Comparison of ENCODE assay signal across 20 cellular contexts in the genomic region with DNA sequence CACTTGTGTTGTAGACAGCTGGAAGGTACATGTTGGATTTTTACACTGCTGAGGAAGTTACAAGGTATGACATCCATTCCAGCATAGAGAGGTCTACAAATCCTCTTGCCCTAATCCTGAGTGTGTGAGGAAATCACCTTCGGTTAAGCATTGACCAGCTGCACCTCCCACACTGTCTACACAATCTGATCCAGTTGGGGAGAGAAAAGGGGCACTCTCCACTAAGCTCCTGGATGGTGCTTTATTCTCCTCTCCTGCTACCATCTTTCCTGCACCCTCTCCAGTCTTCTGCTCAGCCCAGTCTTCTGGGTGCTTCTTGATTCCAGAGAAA. TPM values are rescaled to one million over a fixed set of nuclear protein-coding genes. Genes with fewer than 3 reads are reported as not detected.
DNase-seq lines count a peak whose midpoint lies in the region; ATAC-seq and TF ChIP-seq lines count a peak whose summit lies in the region.
"Had no signal": no experiment of that assay in that cellular context is flagged by ENCODE, and none has a peak within 500 bp of the region (broad histone marks: within the 10 kb centered on the region; RNA-seq: fewer than 3 reads in every experiment).

A gene (minus strand): TSS at position 48 of the 331 bp plus-strand sequence. CDS start 9,541 bp downstream, outside the sequence.

- H3K36me3 ChIP-seq in RWPE2 (ENCODE audit: low read depth) (no peaks in the 10 kb centered on the region), hepatocyte (replicated peaks; ENCODE audit: insufficient read depth, low read depth) (no peaks in the 10 kb centered on the region)
- H3K36me3 ChIP-seq: BE2C had no signal

- H3K4me3 ChIP-seq in RWPE2 (ENCODE audit: severe bottlenecking) (no peak within 1 kb of the TSS), hepatocyte (no peak within 1 kb of the TSS)

- DNase-seq in activated CD8-positive, alpha-beta T cell treated with anti-CD3 and anti-CD28 coated beads, Interleukin-2, amount 10 ng/mL, durations not matched to agents 7 days and 5 days = no peak
- no peak for DNase-seq in activated CD8-positive, alpha-beta T cell treated with anti-CD3 and anti-CD28 coated beads for 36 hours
- DNase-seq in RWPE2 (ENCODE audit: low spot score) = no peak
- no peak for DNase-seq in hepatocyte (ENCODE audit: low spot score)
- DNase-seq in head of caudate nucleus = no peak
- DNase-seq in activated CD4-positive, alpha-beta T cell treated with anti-CD3 and anti-CD28 coated beads, Interleukin-2, amount 50 U/mL, for 48 hours = no peak
- no peak for DNase-seq in GM19240 (ENCODE audit: insufficient read length, low spot score)
- DNase-seq: BE2C, GF-D8, NCI-H1694 treated with DMSO at 0.1 percent for 48 hours, NCI-H510A, NCI-H748 treated with DMSO at 0.1 percent for 48 hours had no signal

- peak within 1 kb of the TSS; percentile 23 for H3K4me2 ChIP-seq in hepatocyte

- H3K79me2 ChIP-seq in hepatocyte = no peaks in the 10 kb centered on the region

- H3K9me2 ChIP-seq in hepatocyte (replicated peaks; ENCODE audit: insufficient read depth) = no peaks in the 10 kb centered on the region

- peak within 1 kb of the TSS; percentile 18 for H3K27ac Mint-ChIP-seq in activated CD8-positive, alpha-beta T cell treated with anti-CD3 and anti-CD28 coated beads, Interleukin-2, amount 10 ng/mL, durations not matched to agents 7 days and 5 days
- H3K27ac Mint-ChIP-seq in activated CD8-positive, alpha-beta T cell treated with anti-CD3 and anti-CD28 coated beads for 36 hours = no peak within 1 kb of the TSS
- H3K27ac Mint-ChIP-seq: CD4-positive, alpha-beta T cell had no signal

- WGBS in hepatocyte (ENCODE audit: low lambda C conversion rate, missing lambda C conversion rate) = 67% methylated on average over 1 of the region's 1 CpG

- no peaks in the 10 kb centered on the region for H3K9me3 Mint-ChIP-seq in activated CD8-positive, alpha-beta T cell treated with anti-CD3 and anti-CD28 coated beads, Interleukin-2, amount 10 ng/mL, durations not matched to agents 7 days and 5 days (ENCODE audit: insufficient read depth)
- H3K9me3 Mint-ChIP-seq in activated CD8-positive, alpha-beta T cell treated with anti-CD3 and anti-CD28 coated beads for 36 hours = no peaks in the 10 kb centered on the region
- H3K9me3 Mint-ChIP-seq: CD4-positive, alpha-beta T cell had no signal

- no peaks in the 10 kb centered on the region for H3K4me1 Mint-ChIP-seq in activated CD8-positive, alpha-beta T cell treated with anti-CD3 and anti-CD28 coated beads, Interleukin-2, amount 10 ng/mL, durations not matched to agents 7 days and 5 days (ENCODE audit: low read depth)
- H3K4me1 Mint-ChIP-seq in activated CD8-positive, alpha-beta T cell treated with anti-CD3 and anti-CD28 coated beads for 36 hours (ENCODE audit: low read depth) = peaks cover 5% of the 10 kb centered on the region

- H3K27me3 ChIP-seq in RWPE2 (ENCODE audit: insufficient read depth, poor library complexity, severe bottlenecking) (no peaks in the 10 kb centered on the region), hepatocyte (no peaks in the 10 kb centered on the region)
- H3K27me3 ChIP-seq: BE2C had no signal

- H3K4me1 ChIP-seq in RWPE2 (ENCODE audit: insufficient read depth, poor library complexity, severe bottlenecking) (peaks cover 29% of the 10 kb centered on the region), hepatocyte (ENCODE audit: insufficient read depth) (peaks cover 7% of the 10 kb centered on the region)
- H3K4me1 ChIP-seq: BE2C had no signal

- H4K20me1 ChIP-seq in hepatocyte (ENCODE audit: insufficient read depth, poor library complexity, severe bottlenecking) = no peaks in the 10 kb centered on the region

- no peak for TF ChIP-seq CTCF in activated CD8-positive, alpha-beta T cell treated with anti-CD3 and anti-CD28 coated beads for 36 hours (IDR thresholded peaks at IDR 0.05)
- TF ChIP-seq CTCF in RWPE2 (IDR thresholded peaks at IDR 0.05; ENCODE audit: poor library complexity, severe bottlenecking) = peak; percentile 34
- TF ChIP-seq CTCF in hepatocyte (IDR thresholded peaks at IDR 0.05; ENCODE audit: poor library complexity) = no peak

- intact Hi-C loops in activated CD8-positive, alpha-beta T cell treated with anti-CD3 and anti-CD28 coated beads for 36 hours (cut with micrococcal nuclease) = no loop called here
- intact Hi-C loops in head of caudate nucleus (cut with DNase I) = no loop called here

- H3K4me3 Mint-ChIP-seq in activated CD8-positive, alpha-beta T cell treated with anti-CD3 and anti-CD28 coated beads, Interleukin-2, amount 10 ng/mL, durations not matched to agents 7 days and 5 days = no peak within 1 kb of the TSS
- no peak within 1 kb of the TSS for H3K4me3 Mint-ChIP-seq in activated CD8-positive, alpha-beta T cell treated with anti-CD3 and anti-CD28 coated beads for 36 hours
- H3K4me3 Mint-ChIP-seq: CD4-positive, alpha-beta T cell had no signal

- CTCF ChIA-PET in activated CD8-positive, alpha-beta T cell treated with anti-CD3 and anti-CD28 coated beads, Interleukin-2, amount 10 ng/mL, durations not matched to agents 7 days and 5 days (lab: Charles Lee) = interaction anchor here (1.1 to 1.2 kb wide), 2 partner anchors 9 to 74 kb away, joined by 4 to 7 read pairs; no protein-coding TSS in a partner anchor
- CTCF ChIA-PET in activated CD8-positive, alpha-beta T cell treated with anti-CD3 and anti-CD28 coated beads for 36 hours (lab: Charles Lee) = interaction anchor here (0.7 to 1.8 kb wide), 5 partner anchors 9 to 74 kb away, joined by 3 to 7 read pairs (median 4); no protein-coding TSS in a partner anchor

- H3K27ac ChIP-seq in RWPE2 (ENCODE audit: poor library complexity, severe bottlenecking) (no peak within 1 kb of the TSS), hepatocyte (no peak within 1 kb of the TSS)
- H3K27ac ChIP-seq: HL-60 had no signal

- POLR2A ChIA-PET in activated CD8-positive, alpha-beta T cell treated with anti-CD3 and anti-CD28 coated beads, Interleukin-2, amount 10 ng/mL, durations not matched to agents 7 days and 5 days (lab: Charles Lee) = no interaction called here
- POLR2A ChIA-PET in activated CD8-positive, alpha-beta T cell treated with anti-CD3 and anti-CD28 coated beads for 36 hours (lab: Charles Lee) = interaction anchor here (0.6 to 0.7 kb wide), 2 partner anchors 50 to 59 kb away, joined by 3 read pairs; no protein-coding TSS in a partner anchor

- H3K9me3 ChIP-seq in RWPE2 (ENCODE audit: severe bottlenecking) (no peaks in the 10 kb centered on the region), hepatocyte (ENCODE audit: low read depth) (no peaks in the 10 kb centered on the region)
- H3K9me3 ChIP-seq: BE2C had no signal

- H2AFZ ChIP-seq in hepatocyte = no peak within 1 kb of the TSS

- ATAC-seq in activated CD8-positive, alpha-beta T cell treated with anti-CD3 and anti-CD28 coated beads, Interleukin-2, amount 10 ng/mL, durations not matched to agents 7 days and 5 days = no peak
- ATAC-seq in activated CD8-positive, alpha-beta T cell treated with anti-CD3 and anti-CD28 coated beads for 36 hours = no peak
- peak; percentile 7; the same call in 2 of the 3 replicates for ATAC-seq in RWPE2 (ENCODE audit: low read depth)
- ATAC-seq in GM19455 (IDR thresholded peaks at IDR 0.05; ENCODE audit: unreplicated experiment) = no peak
- ATAC-seq: Right ventricle myocardium inferior had no signal

- no peaks in the 10 kb centered on the region for H3K36me3 Mint-ChIP-seq in activated CD8-positive, alpha-beta T cell treated with anti-CD3 and anti-CD28 coated beads, Interleukin-2, amount 10 ng/mL, durations not matched to agents 7 days and 5 days (ENCODE audit: low read depth)
- H3K36me3 Mint-ChIP-seq in activated CD8-positive, alpha-beta T cell treated with anti-CD3 and anti-CD28 coated beads for 36 hours (ENCODE audit: low read depth) = no peaks in the 10 kb centered on the region

- no peaks in the 10 kb centered on the region for H3K27me3 Mint-ChIP-seq in activated CD8-positive, alpha-beta T cell treated with anti-CD3 and anti-CD28 coated beads, Interleukin-2, amount 10 ng/mL, durations not matched to agents 7 days and 5 days (ENCODE audit: low read depth)
- no peaks in the 10 kb centered on the region for H3K27me3 Mint-ChIP-seq in activated CD8-positive, alpha-beta T cell treated with anti-CD3 and anti-CD28 coated beads for 36 hours
- H3K27me3 Mint-ChIP-seq: CD4-positive, alpha-beta T cell had no signal

RNA-seq across cellular contexts. Expression of the gene that starts here (rescaled TPM):
- not detected for total RNA-seq in activated CD8-positive, alpha-beta T cell treated with anti-CD3 and anti-CD28 coated beads, Interleukin-2, amount 10 ng/mL, durations not matched to agents 7 days and 5 days
- not detected for total RNA-seq in activated CD8-positive, alpha-beta T cell treated with anti-CD3 and anti-CD28 coated beads for 36 hours
- 0.03 TPM in 1 of 2 replicates, not detected in the other for total RNA-seq in hepatocyte
- polyA plus RNA-seq in hepatocyte = not detected in 2 replicates
- total RNA-seq: A172; Calu3; CD4-positive, alpha-beta T cell; HT1080; Right ventricle myocardium inferior; SK-MEL-5 had no signal
